ENCODE assay signal across 8 cellular contexts in genomic region chr3:99638244-99638948, GRCh38. TPM values are rescaled to one million over a fixed set of nuclear protein-coding genes. Genes with fewer than 3 reads are reported as not detected.
DNase-seq lines count a peak whose midpoint lies in the region; ATAC-seq and TF ChIP-seq lines count a peak whose summit lies in the region.

TSS of gene COL8A1 (plus strand) at chr3:99638594. CDS start at chr3:99790683, 152,089 bp downstream.

- H3K4me3 ChIP-seq in body of pancreas: no peak within 1 kb of the TSS

- no peak within 1 kb of the TSS for H3K27ac Mint-ChIP-seq in activated naive CD4-positive, alpha-beta T cell treated with anti-CD3 and anti-CD28 coated beads for 36 hours
- no peak within 1 kb of the TSS for H3K27ac Mint-ChIP-seq in stimulated activated naive B cell treated with anti-CD40 and anti-IgM and Interleukin-4, amounts not matched to agents 10 μg/mL and 1 μg/mL and 100 μg/mL, for 72 hours

- CTCF ChIA-PET in activated naive CD4-positive, alpha-beta T cell treated with anti-CD3 and anti-CD28 coated beads for 36 hours (lab: Charles Lee): no interaction called here

- peaks cover 20% of the 10 kb centered on the region for H3K4me1 Mint-ChIP-seq in activated naive CD4-positive, alpha-beta T cell treated with anti-CD3 and anti-CD28 coated beads for 36 hours (ENCODE audit: low read depth)
- H3K4me1 Mint-ChIP-seq in stimulated activated naive B cell treated with anti-CD40 and anti-IgM and Interleukin-4, amounts not matched to agents 10 μg/mL and 1 μg/mL and 100 μg/mL, for 72 hours: peaks cover 11 to 15% of the 10 kb centered on the region in 2 donors

- intact Hi-C loops in activated naive CD4-positive, alpha-beta T cell treated with anti-CD3 and anti-CD28 coated beads for 36 hours (cut with micrococcal nuclease): no loop called here
- intact Hi-C loops in body of pancreas (cut with DNase I): no loop called here

- no peak for DNase-seq in activated naive CD4-positive, alpha-beta T cell treated with anti-CD3 and anti-CD28 coated beads for 36 hours
- no peak for DNase-seq in activated naive CD4-positive, alpha-beta T cell treated with Interleukin-2 at 50 U/mL for 16 hours
- peak; percentile 7 to 33 (median 21) for DNase-seq in body of pancreas
- DNase-seq in islet precursor cell: peak; percentile 94
- DNase-seq in stimulated activated naive B cell treated with anti-CD40 and anti-IgM and Interleukin-4, amounts not matched to agents 10 μg/mL and 1 μg/mL and 100 μg/mL, for 72 hours: no peak
- no peak for DNase-seq in DMS153 (lab: John Stamatoyannopoulos, UW)

- TF ChIP-seq POLR2A in body of pancreas (IDR thresholded peaks at IDR 0.05) (no peak), GM18505 (IDR thresholded peaks at IDR 0.05; ENCODE audit: borderline replicate concordance, extremely low read depth, insufficient read depth, insufficient read length) (no peak)

- no peaks in the 10 kb centered on the region for H3K9me3 Mint-ChIP-seq in activated naive CD4-positive, alpha-beta T cell treated with anti-CD3 and anti-CD28 coated beads for 36 hours
- peaks cover 0 to 2% of the 10 kb centered on the region in 2 donors for H3K9me3 Mint-ChIP-seq in stimulated activated naive B cell treated with anti-CD40 and anti-IgM and Interleukin-4, amounts not matched to agents 10 μg/mL and 1 μg/mL and 100 μg/mL, for 72 hours

- no peaks in the 10 kb centered on the region for H3K36me3 Mint-ChIP-seq in activated naive CD4-positive, alpha-beta T cell treated with anti-CD3 and anti-CD28 coated beads for 36 hours (ENCODE audit: low read depth)
- no peaks in the 10 kb centered on the region for H3K36me3 Mint-ChIP-seq in stimulated activated naive B cell treated with anti-CD40 and anti-IgM and Interleukin-4, amounts not matched to agents 10 μg/mL and 1 μg/mL and 100 μg/mL, for 72 hours

- WGBS in body of pancreas, 2 donors: 4% methylated on average over 21 to 24 of the region's 24 CpGs

- H3K4me3 Mint-ChIP-seq in activated naive CD4-positive, alpha-beta T cell treated with anti-CD3 and anti-CD28 coated beads for 36 hours: peak within 1 kb of the TSS; percentile 37
- peak within 1 kb of the TSS; percentile 0 to 21 for H3K4me3 Mint-ChIP-seq in stimulated activated naive B cell treated with anti-CD40 and anti-IgM and Interleukin-4, amounts not matched to agents 10 μg/mL and 1 μg/mL and 100 μg/mL, for 72 hours

- no peak for TF ChIP-seq CTCF in body of pancreas (IDR thresholded peaks at IDR 0.05)

- H3K27me3 ChIP-seq in body of pancreas: peaks cover 0 to 5% of the 10 kb centered on the region in 2 donors

- ATAC-seq in body of pancreas: peak; percentile 48
- no peak for ATAC-seq in stimulated activated naive B cell treated with anti-CD40 and anti-IgM and Interleukin-4, amounts not matched to agents 10 μg/mL and 1 μg/mL and 100 μg/mL, for 72 hours (replicated peaks)
- no peak for ATAC-seq in HG02870 (IDR thresholded peaks at IDR 0.05; ENCODE audit: unreplicated experiment)
- no peak for ATAC-seq in GM18505 (IDR thresholded peaks at IDR 0.05; ENCODE audit: unreplicated experiment)

- H3K27ac ChIP-seq in body of pancreas: no peak within 1 kb of the TSS

- no peaks in the 10 kb centered on the region for H3K9me3 ChIP-seq in body of pancreas

- peaks cover 58% of the 10 kb centered on the region for H3K27me3 Mint-ChIP-seq in activated naive CD4-positive, alpha-beta T cell treated with anti-CD3 and anti-CD28 coated beads for 36 hours (ENCODE audit: low read depth)
- H3K27me3 Mint-ChIP-seq in stimulated activated naive B cell treated with anti-CD40 and anti-IgM and Interleukin-4, amounts not matched to agents 10 μg/mL and 1 μg/mL and 100 μg/mL, for 72 hours: peaks cover 46 to 57% of the 10 kb centered on the region in 2 donors

- H3K4me1 ChIP-seq in body of pancreas: peaks cover 20% of the 10 kb centered on the region

- no peaks in the 10 kb centered on the region for H3K36me3 ChIP-seq in body of pancreas (replicated peaks in 1 of 2; ENCODE audit: insufficient read depth in 1 of 2, low read depth in 2 of 2)

RNA-seq across cellular contexts. Expression of gene COL8A1, which starts in this region (rescaled TPM):
- total RNA-seq in activated naive CD4-positive, alpha-beta T cell treated with anti-CD3 and anti-CD28 coated beads for 36 hours: under 1 TPM; 0.07 to 0.12 TPM
- total RNA-seq in body of pancreas: 1 to 10 TPM in 1 of 2 donors, under 1 TPM in 1; 0.99 to 5.4 TPM

Comparison
In these comparisons a context has a peak if more than half of its experiments do, and no peak if none do; other contexts are left out.
1. DNase-seq: peak in body of pancreas (4 of 4) and islet precursor cell (single experiment); none in activated naive CD4-positive, alpha-beta T cell treated with anti-CD3 and anti-CD28 coated beads for 36 hours (single experiment), activated naive CD4-positive, alpha-beta T cell treated with Interleukin-2 at 50 U/mL for 16 hours (single experiment), stimulated activated naive B cell treated with anti-CD40 and anti-IgM and Interleukin-4, amounts not matched to agents 10 μg/mL and 1 μg/mL and 100 μg/mL, for 72 hours (single experiment) and DMS153 (single experiment).